8 cellular contexts compared by ENCODE assay signal in genomic region chr1:69568435-69569280, GRCh38. TPM values are rescaled to one million over a fixed set of nuclear protein-coding genes. Genes with fewer than 3 reads are reported as not detected.
DNase-seq lines count a peak whose midpoint lies in the region; ATAC-seq and TF ChIP-seq lines count a peak whose summit lies in the region.

No MANE protein-coding gene starts in this region.

- no peaks in the 10 kb centered on the region for H3K9me3 ChIP-seq in fibroblast of lung (ENCODE audit: control insufficient read depth, insufficient read depth, low read depth, low read length)

- H3K27me3 Mint-ChIP-seq in osteocyte (ENCODE audit: unreplicated experiment) = peaks cover 77% of the 10 kb centered on the region

- no peaks in the 10 kb centered on the region for H3K36me3 ChIP-seq in fibroblast of lung (ENCODE audit: control insufficient read depth, insufficient read depth, low read length)

- H2AFZ ChIP-seq in fibroblast of lung (ENCODE audit: low read length) = no peak overlapping the region

- peaks cover 24% of the 10 kb centered on the region for H3K4me1 Mint-ChIP-seq in osteocyte (ENCODE audit: unreplicated experiment)

- no peak overlapping the region for H3K9ac ChIP-seq in fibroblast of lung (ENCODE audit: insufficient read depth, low read length)

- TF ChIP-seq CTCF in fibroblast of lung (conservative IDR thresholded peaks at IDR 0.05 in 1 of 2, IDR thresholded peaks at IDR 0.05 in 1 of 2; ENCODE audit: low read depth in 1 of 2, low read length in 2 of 2) (no peak), osteocyte (IDR thresholded peaks at IDR 0.05) (no peak)

- H3K9me3 Mint-ChIP-seq in osteocyte (ENCODE audit: unreplicated experiment) = no peaks in the 10 kb centered on the region

- H3K27me3 ChIP-seq in fibroblast of lung (ENCODE audit: control insufficient read depth, insufficient read depth, low read length) = peaks cover 19% of the 10 kb centered on the region

- no peaks in the 10 kb centered on the region for H4K20me1 ChIP-seq in fibroblast of lung (ENCODE audit: control insufficient read depth, extremely low read depth, insufficient read depth, low read length)

- no peak overlapping the region for H3K27ac Mint-ChIP-seq in osteocyte (ENCODE audit: unreplicated experiment)

- ATAC-seq in GM19023 (IDR thresholded peaks at IDR 0.05; ENCODE audit: unreplicated experiment) = no peak

- peak overlapping the region in 2 of 4 experiments; percentile 49 to 53 for H3K4me3 ChIP-seq in fibroblast of lung (replicated peaks in 1 of 4; ENCODE audit: control extremely low read depth in 1 of 4, insufficient read depth in 1 of 4, low read depth in 3 of 4, low read length in 4 of 4)

- H3K36me3 Mint-ChIP-seq in osteocyte (ENCODE audit: unreplicated experiment) = no peaks in the 10 kb centered on the region

- H3K4me1 ChIP-seq in fibroblast of lung (ENCODE audit: control insufficient read depth, extremely low read depth, insufficient read depth, low read length) = no peaks in the 10 kb centered on the region

- H3K27ac ChIP-seq in fibroblast of lung (ENCODE audit: insufficient read depth, low read length) = no peak overlapping the region

- H3K79me2 ChIP-seq in fibroblast of lung (ENCODE audit: control insufficient read depth, insufficient read depth, low read length) = no peaks in the 10 kb centered on the region

- H3K4me3 Mint-ChIP-seq in osteocyte (ENCODE audit: unreplicated experiment) = peak overlapping the region; percentile 79

- peak overlapping the region; percentile 93 for H3K4me2 ChIP-seq in fibroblast of lung (ENCODE audit: extremely low read depth, insufficient read depth, low read length)

- peak; percentile 75 for DNase-seq in COLO668 (lab: John Stamatoyannopoulos, UW; ENCODE audit: unreplicated experiment)
- DNase-seq in NCI-H226 = peak; percentile 19
- peak in 1 of 2 donors; percentile 1 for DNase-seq in fibroblast of lung (ENCODE audit: low read depth in 2 of 2)
- no peak for DNase-seq in osteocyte (ENCODE audit: extremely low spot score, unreplicated experiment)
- DNase-seq in middle frontal gyrus (ENCODE audit: extremely low spot score, low spot score) = no peak
- DNase-seq in effector CD8-positive, alpha-beta T cell (lab: John Stamatoyannopoulos, UW) = no peak
- no peak for DNase-seq in SIG-M5 (lab: John Stamatoyannopoulos, UW)

RNA-seq across cellular contexts. Expression of gene LRRC7, which starts 0.9 kb away (rescaled TPM):
- total RNA-seq in fibroblast of lung = not detected in 2 replicates
- 0.03 TPM in 2 replicates for polyA plus RNA-seq in fibroblast of lung
- polyA plus RNA-seq in fibroblast of lung (2012) = 0.08 and 0.09 TPM in 2 replicates
- not detected in 2 replicates for polyA minus RNA-seq in fibroblast of lung (ENCODE audit: low replicate concordance)
- total RNA-seq in osteocyte = 0.60 and 0.94 TPM in 2 replicates

Comparison
In these comparisons a context has a peak if more than half of its experiments do, and no peak if none do; other contexts are left out.
1. DNase-seq: peak in COLO668 (single experiment) and NCI-H226 (single experiment); none in osteocyte (single experiment), middle frontal gyrus (single experiment), effector CD8-positive, alpha-beta T cell (single experiment) and SIG-M5 (single experiment).